13 cellular contexts compared by ENCODE assay signal in the genomic region with DNA sequence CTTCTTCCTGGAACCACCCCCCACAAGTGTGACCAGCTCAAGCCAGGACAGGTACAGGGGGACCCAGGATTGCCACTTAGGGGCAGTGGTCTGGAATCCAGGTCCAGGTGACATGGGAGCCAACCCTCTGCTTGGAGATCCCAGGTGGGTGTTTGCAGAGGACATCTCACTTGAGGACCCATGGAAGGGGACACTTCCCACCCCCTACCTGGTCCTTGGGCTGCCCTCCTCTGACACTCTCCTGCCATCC.
DNase-seq lines count a peak whose midpoint lies in the region; ATAC-seq and TF ChIP-seq lines count a peak whose summit lies in the region.
"Had no signal": no experiment of that assay in that cellular context is flagged by ENCODE, and none has a peak within 500 bp of the region (broad histone marks: within the 10 kb centered on the region; RNA-seq: fewer than 3 reads in every experiment).

No MANE protein-coding gene starts in this region.

- no peak overlapping the region for H3K14ac ChIP-seq in neuronal stem cell (ENCODE audit: low read length)

- H3K23ac ChIP-seq in neuronal stem cell (ENCODE audit: low read depth, low read length, poor library complexity) = peak overlapping the region; percentile 80

- in situ Hi-C loops in Panc1 (cut with HindIII; ENCODE audit: low pct_unique_long_range_greater_than_20kb, low sequenced_read_pairs) = no loop called here

- no peak overlapping the region for H3K4ac ChIP-seq in neuronal stem cell (ENCODE audit: low read length)

- peak overlapping the region; percentile 94 for H2BK15ac ChIP-seq in neuronal stem cell (ENCODE audit: low read length)

- H3K27ac Mint-ChIP-seq in dendritic cell treated with granulocyte-macrophage colony-stimulating factor and Interleukin-4, amounts not matched to agents 40 ng/mL and 50 ng/mL, for 4 days = peak overlapping the region; percentile 86

- ATAC-seq in Panc1 (no peak), upper lobe of right lung (no peak)
- ATAC-seq: GM23338; stimulated activated naive CD8-positive, alpha-beta T cell treated with anti-CD3 and anti-CD28 coated beads, Interleukin-15, Interleukin-2, amounts not matched to agents 100 U/mL and 50 U/mL, for 24 hours had no signal

- CTCF ChIA-PET in Panc1 (lab: Charles Lee) = no interaction called here

- H4K91ac ChIP-seq in neuronal stem cell (ENCODE audit: low read depth, low read length, poor library complexity) = no peak overlapping the region

- no peaks in the 10 kb centered on the region for H3K9me3 Mint-ChIP-seq in dendritic cell treated with granulocyte-macrophage colony-stimulating factor and Interleukin-4, amounts not matched to agents 40 ng/mL and 50 ng/mL, for 4 days
- H3K9me3 Mint-ChIP-seq: GM23338 had no signal

- H3K36me3 Mint-ChIP-seq in dendritic cell treated with granulocyte-macrophage colony-stimulating factor and Interleukin-4, amounts not matched to agents 40 ng/mL and 50 ng/mL, for 4 days (ENCODE audit: low read depth) = peaks cover 23% of the 10 kb centered on the region

- H3K4me1 ChIP-seq in Panc1 (ENCODE audit: control insufficient read depth, insufficient read depth, low read length) (peaks cover 63% of the 10 kb centered on the region), neuronal stem cell (ENCODE audit: control insufficient read depth in 2 of 2, insufficient read depth in 1 of 2, low read depth in 1 of 2, low read length in 2 of 2) (peaks cover 8 to 15% of the 10 kb centered on the region in 2 donors), upper lobe of right lung (peaks cover 26% of the 10 kb centered on the region)

- H3K79me1 ChIP-seq in neuronal stem cell (ENCODE audit: low read depth, low read length) = no peaks in the 10 kb centered on the region

- H2BK120ac ChIP-seq in neuronal stem cell (ENCODE audit: low read depth, low read length) = no peak overlapping the region

- H2AFZ ChIP-seq in neuronal stem cell (ENCODE audit: low read length) = no peak overlapping the region
- H2AFZ ChIP-seq: GM23338 had no signal

- peak overlapping the region; percentile 70 for H3K4me3 Mint-ChIP-seq in dendritic cell treated with granulocyte-macrophage colony-stimulating factor and Interleukin-4, amounts not matched to agents 40 ng/mL and 50 ng/mL, for 4 days
- H3K4me3 Mint-ChIP-seq: GM23338 had no signal

- H3K4me2 ChIP-seq in neuronal stem cell (ENCODE audit: insufficient read depth, low read length, poor library complexity, severe bottlenecking) = no peak overlapping the region
- H3K4me2 ChIP-seq: GM23338 had no signal

- peak overlapping the region; percentile 82 for H3K18ac ChIP-seq in neuronal stem cell (ENCODE audit: low read length)

- peaks cover 10% of the 10 kb centered on the region for H3K36me3 ChIP-seq in Panc1 (ENCODE audit: control insufficient read depth, insufficient read depth, low read length)
- no peaks in the 10 kb centered on the region for H3K36me3 ChIP-seq in neuronal stem cell (replicated peaks in 1 of 2; ENCODE audit: control insufficient read depth in 2 of 2, insufficient read depth in 2 of 2, low read length in 2 of 2)
- no peaks in the 10 kb centered on the region for H3K36me3 ChIP-seq in upper lobe of right lung

- intact Hi-C loops in Panc1 (cut with micrococcal nuclease; ENCODE audit: unreplicated experiment) = no loop called here
- intact Hi-C loops in dendritic cell treated with granulocyte-macrophage colony-stimulating factor and Interleukin-4, amounts not matched to agents 40 ng/mL and 50 ng/mL, for 4 days (cut with micrococcal nuclease) = no loop called here
- intact Hi-C loops in upper lobe of right lung (cut with DNase I) = no loop called here

- no peak overlapping the region for H3K9ac ChIP-seq in neuronal stem cell (ENCODE audit: low read depth, low read length, poor library complexity)

- H3K4me3 ChIP-seq in Panc1 (ENCODE audit: low read depth in 2 of 2, low read length in 2 of 2) (peak overlapping the region; percentile 38 to 98), neuronal stem cell (ENCODE audit: low read length in 2 of 2) (no peak overlapping the region), upper lobe of right lung (no peak overlapping the region)
- H3K4me3 ChIP-seq: GM23338 had no signal

- H3K9me3 ChIP-seq in Panc1 (ENCODE audit: control insufficient read depth, insufficient read depth, low read depth, low read length) (no peaks in the 10 kb centered on the region), neuronal stem cell (replicated peaks in 1 of 2; ENCODE audit: control insufficient read depth in 2 of 2, insufficient read depth in 1 of 2, low read depth in 1 of 2, low read length in 2 of 2) (no peaks in the 10 kb centered on the region), upper lobe of right lung (no peaks in the 10 kb centered on the region)

- H2BK12ac ChIP-seq in neuronal stem cell (ENCODE audit: low read length) = peak overlapping the region; percentile 70

- DNase-seq in Panc1 (ENCODE audit: low read depth, low spot score) (no peak), neuronal stem cell (ENCODE audit: low spot score) (no peak), upper lobe of right lung (no peak), superior temporal gyrus (ENCODE audit: extremely low spot score) (no peak), NCI-H146 (lab: John Stamatoyannopoulos, UW) (no peak), NCI-H1417 (lab: John Stamatoyannopoulos, UW) (no peak)
- DNase-seq: activated CD8-positive, alpha-beta memory T cell treated with anti-CD3 and anti-CD28 coated beads, Interleukin-2, amount 50 U/mL, for 4 hours; DMS 273 treated with DMSO at 0.1 percent for 48 hours; glutamatergic neuron; stimulated activated CD4-positive, alpha-beta T cell treated with anti-CD3 and anti-CD28 coated beads, Interleukin-4, amount 100 ng/mL, for 24 hours; stimulated activated naive CD8-positive, alpha-beta T cell treated with anti-CD3 and anti-CD28 coated beads, Interleukin-15, Interleukin-2, amounts not matched to agents 100 U/mL and 50 U/mL, for 24 hours had no signal

- BruUV-seq in Panc1 (replicated peaks; lab: Mats Ljungman, UMichigan) = no TSS peak

- H3K4me1 Mint-ChIP-seq in dendritic cell treated with granulocyte-macrophage colony-stimulating factor and Interleukin-4, amounts not matched to agents 40 ng/mL and 50 ng/mL, for 4 days (ENCODE audit: low read depth) = peaks cover 80% of the 10 kb centered on the region

- POLR2A ChIA-PET in Panc1 (lab: Charles Lee) = interaction anchor here (1.0 to 2.8 kb wide), 4 partner anchors 14 to 31 kb away, joined by 3 to 13 read pairs (median 4); no protein-coding TSS in a partner anchor

- H4K8ac ChIP-seq in neuronal stem cell (ENCODE audit: low read depth, low read length) = no peak overlapping the region

- H2BK5ac ChIP-seq in neuronal stem cell (ENCODE audit: low read length) = peak overlapping the region; percentile 42

- TF ChIP-seq CTCF in Panc1 (IDR thresholded peaks at IDR 0.05) = no peak
- TF ChIP-seq CTCF in upper lobe of right lung (IDR thresholded peaks at IDR 0.05) = no peak

- H3K27me3 ChIP-seq in Panc1 (ENCODE audit: control insufficient read depth, insufficient read depth, low read length) (no peaks in the 10 kb centered on the region), neuronal stem cell (ENCODE audit: control insufficient read depth in 3 of 3, insufficient read depth in 3 of 3, low read depth in 1 of 3, low read length in 3 of 3) (peaks cover 4 to 27% (median 12%) of the 10 kb centered on the region in 3 experiments), upper lobe of right lung (no peaks in the 10 kb centered on the region)

- H3K27me3 Mint-ChIP-seq in dendritic cell treated with granulocyte-macrophage colony-stimulating factor and Interleukin-4, amounts not matched to agents 40 ng/mL and 50 ng/mL, for 4 days = no peaks in the 10 kb centered on the region

- peak overlapping the region; percentile 99 for H2AK5ac ChIP-seq in neuronal stem cell (ENCODE audit: low read depth, low read length)

- peak overlapping the region; percentile 100 for H3K27ac ChIP-seq in Panc1 (ENCODE audit: low read length)
- H3K27ac ChIP-seq in neuronal stem cell (replicated peaks; ENCODE audit: low read length) = no peak overlapping the region
- peak overlapping the region; percentile 76 for H3K27ac ChIP-seq in upper lobe of right lung

Comparison
In these comparisons a context has a peak if more than half of its experiments do, and no peak if none do; other contexts are left out.
1. H3K4me3 ChIP-seq: peak in Panc1 (2 of 2); none in neuronal stem cell (0 of 2) and upper lobe of right lung (single experiment).